ENCODE assay signal across 12 cellular contexts in genomic region chr1:6472391-6472790, GRCh38. TPM values are rescaled to one million over a fixed set of nuclear protein-coding genes. Genes with fewer than 3 reads are reported as not detected.
DNase-seq lines count a peak whose midpoint lies in the region; ATAC-seq, FAIRE-seq and TF ChIP-seq lines count a peak whose summit lies in the region.
"Had no signal": no experiment of that assay in that cellular context is flagged by ENCODE, and none has a peak within 500 bp of the region (broad histone marks: within the 10 kb centered on the region; RNA-seq: fewer than 3 reads in every experiment).

No MANE protein-coding gene starts in this region.

- H3K9me3 ChIP-seq in Caco-2 (no peaks in the 10 kb centered on the region), mucosa of descending colon (no peaks in the 10 kb centered on the region)

- no peak overlapping the region for H3K27ac ChIP-seq in brain microvascular endothelial cell

- in situ Hi-C loops in brain microvascular endothelial cell (cut with HindIII; ENCODE audit: low pct_ligation_motif_present, low sequenced_read_pairs): no loop called here

- peak in 1 of 2 experiments; percentile 39 for DNase-seq in Caco-2
- DNase-seq in HFF-Myc (ENCODE audit: extremely low read depth, low read depth): no peak
- DNase-seq in brain microvascular endothelial cell: no peak
- DNase-seq in mucosa of descending colon: peak in 2 of 3 donors; percentile 80 to 82
- no peak for DNase-seq in GM12891 (ENCODE audit: insufficient read length, low spot score)
- DNase-seq: DMS153, mesendoderm, SHP77 treated with DMSO at 0.1 percent for 48 hours had no signal

- peaks cover 15% of the 10 kb centered on the region for H3K36me3 Mint-ChIP-seq in Caco-2 (ENCODE audit: insufficient read depth, unreplicated experiment)

- peak; percentile 19 for ATAC-seq in mucosa of descending colon
- ATAC-seq in HG03135 (IDR thresholded peaks at IDR 0.05; ENCODE audit: unreplicated experiment): no peak
- ATAC-seq in HG03097 (IDR thresholded peaks at IDR 0.05; ENCODE audit: low FRiP score, unreplicated experiment): no peak
- no peak for ATAC-seq in GM18505 (IDR thresholded peaks at IDR 0.05; ENCODE audit: unreplicated experiment)

- FAIRE-seq in GM12891 (lab: Jason Lieb, UNC): no peak

- no peaks in the 10 kb centered on the region for H3K27me3 Mint-ChIP-seq in Caco-2 (ENCODE audit: insufficient read depth, unreplicated experiment)

- H3K4me3 ChIP-seq in Caco-2 (ENCODE audit: low read depth, low read length) (no peak overlapping the region), HFF-Myc (replicated peaks; ENCODE audit: low read depth, low read length) (no peak overlapping the region), brain microvascular endothelial cell (ENCODE audit: low read depth, low read length) (no peak overlapping the region), mucosa of descending colon (no peak overlapping the region)

- no peak for TF ChIP-seq POLR2A in GM12891 (IDR thresholded peaks at IDR 0.05; ENCODE audit: low read depth, low read length)
- TF ChIP-seq POLR2A in GM18505 (IDR thresholded peaks at IDR 0.05; ENCODE audit: borderline replicate concordance, extremely low read depth, insufficient read depth, insufficient read length): no peak

- no peaks in the 10 kb centered on the region for H3K27me3 ChIP-seq in Caco-2 (replicated peaks; ENCODE audit: control insufficient read depth, insufficient read depth, low read length)
- no peaks in the 10 kb centered on the region for H3K27me3 ChIP-seq in brain microvascular endothelial cell (replicated peaks)

- H3K27ac Mint-ChIP-seq in Caco-2 (ENCODE audit: unreplicated experiment): peak overlapping the region; percentile 91

- peaks cover 8% of the 10 kb centered on the region for H3K4me1 Mint-ChIP-seq in Caco-2 (ENCODE audit: low read depth, unreplicated experiment)

- H3K4me3 Mint-ChIP-seq in Caco-2 (ENCODE audit: unreplicated experiment): peak overlapping the region; percentile 74

- CTCF ChIA-PET in Caco-2 (lab: Charles Lee): interaction anchor here (0.7 to 2.0 kb wide), 4 partner anchors 11 to 50 kb away, joined by 3 to 7 read pairs (median 3); no protein-coding TSS in a partner anchor

- BruUV-seq in Caco-2 (replicated peaks; lab: Mats Ljungman, UMichigan): no TSS peak

- POLR2A ChIA-PET in Caco-2 (lab: Charles Lee): interaction anchor here (0.6 kb wide), 2 partner anchors 14 to 20 kb away, joined by 3 read pairs; no protein-coding TSS in a partner anchor

- peak; percentile 27 for TF ChIP-seq CTCF in Caco-2 (IDR thresholded peaks at IDR 0.05; ENCODE audit: insufficient read depth in 1 of 2, low read depth in 1 of 2, low read length in 1 of 2, severe bottlenecking in 1 of 2, unreplicated experiment in 1 of 2)
- TF ChIP-seq CTCF in HFF-Myc (IDR thresholded peaks at IDR 0.05; ENCODE audit: low read depth, low read length, missing control alignments): peak; percentile 37
- peak; percentile 54 for TF ChIP-seq CTCF in brain microvascular endothelial cell (IDR thresholded peaks at IDR 0.05; ENCODE audit: low read depth, low read length, missing control alignments)
- peak; percentile 45 for TF ChIP-seq CTCF in mucosa of descending colon (IDR thresholded peaks at IDR 0.05)

- intact Hi-C loops in Caco-2 (cut with micrococcal nuclease; ENCODE audit: unreplicated experiment): no loop called here
- intact Hi-C loops in mucosa of descending colon (cut with DNase I, micrococcal nuclease): no loop called here

- H3K4me1 ChIP-seq in Caco-2: peaks cover 39% of the 10 kb centered on the region
- peaks cover 43% of the 10 kb centered on the region for H3K4me1 ChIP-seq in mucosa of descending colon (ENCODE audit: low read depth)

- H3K36me3 ChIP-seq in Caco-2 (ENCODE audit: control insufficient read depth, insufficient read depth, low read length) (peaks cover 4% of the 10 kb centered on the region), brain microvascular endothelial cell (replicated peaks) (peaks cover 41% of the 10 kb centered on the region), mucosa of descending colon (ENCODE audit: low read depth) (no peaks in the 10 kb centered on the region)

- no peaks in the 10 kb centered on the region for H3K9me3 Mint-ChIP-seq in Caco-2 (ENCODE audit: unreplicated experiment)

TF ChIP-seq in GM12891, 5 proteins besides CTCF, POLR2A, EP300 and RAD21:
- TF ChIP-seq TAF1 (IDR thresholded peaks at IDR 0.05; ENCODE audit: low read depth, low read length): no peak
- TF ChIP-seq POLR2AphosphoS5 (IDR thresholded peaks at IDR 0.05; ENCODE audit: low read depth, low read length): no peak
- no peak for TF ChIP-seq PAX5 (IDR thresholded peaks at IDR 0.05; ENCODE audit: insufficient read depth, low read length, severe bottlenecking)
- TF ChIP-seq POU2F2 (IDR thresholded peaks at IDR 0.05; ENCODE audit: low read depth, low read length): no peak
- no peak for TF ChIP-seq SPI1 (IDR thresholded peaks at IDR 0.05; ENCODE audit: low read depth, low read length)
TF ChIP-seq in GM12891: peak in this region for 0.

RNA-seq across cellular contexts. Expression of gene TNFRSF25, which starts 6.4 kb away (rescaled TPM):
- total RNA-seq in Caco-2 (2022) (15.0 and 16.3 TPM in 2 replicates), mucosa of descending colon (10 to 100 TPM; 18.3 to 45.1 (median 35.3) TPM)
- polyA plus RNA-seq in GM12891 (2012; ENCODE audit: low read depth, missing spikeins): 0.46 TPM

RNA-seq across cellular contexts. Expression of gene PLEKHG5, which starts 19.1 kb away (rescaled TPM):
- total RNA-seq in Caco-2 (2022) (11.6 and 12.2 TPM in 2 replicates), mucosa of descending colon (10 to 100 TPM; 20.1 to 32.9 (median 20.2) TPM)
- 0.24 TPM for polyA plus RNA-seq in GM12891 (2012; ENCODE audit: low read depth, missing spikeins)

RNA-seq across cellular contexts. Expression of gene ESPN, which starts 47.8 kb away (rescaled TPM):
- total RNA-seq in Caco-2 (2022) (14.9 and 16.3 TPM in 2 replicates), mucosa of descending colon (100 to 1,000 TPM in 2 of 3 donors, 10 to 100 TPM in 1; 65.7 to 137 (median 124) TPM)
- 0.13 TPM for polyA plus RNA-seq in GM12891 (2012; ENCODE audit: low read depth, missing spikeins)
- total RNA-seq: fibroblast of villous mesenchyme had no signal

RNA-seq across cellular contexts. Expression of gene HES2, which starts 52.7 kb away (rescaled TPM):
- total RNA-seq in Caco-2 (2022): 0.37 and 0.91 TPM in 2 replicates
- 10 to 100 TPM in 2 of 3 donors, 1 to 10 TPM in 1; 8.6 to 23.0 (median 22.4) TPM for total RNA-seq in mucosa of descending colon
- polyA plus RNA-seq in GM12891 (2012; ENCODE audit: low read depth, missing spikeins): 0.85 TPM

Comparison
In these comparisons a context has a peak if more than half of its experiments do, and no peak if none do; other contexts are left out.
1. DNase-seq: peak in mucosa of descending colon (2 of 3); none in HFF-Myc (single experiment), brain microvascular endothelial cell (single experiment) and GM12891 (single experiment).
2. Peak in every context shown above with its lines, with median percentiles within 50 percentile points of each other: CTCF ChIP-seq.